ENCODE assay signal across 8 cellular contexts in genomic region chr1:145997156-145998023, GRCh38. TPM values are rescaled to one million over a fixed set of nuclear protein-coding genes. Genes with fewer than 3 reads are reported as not detected.
DNase-seq lines count a peak whose midpoint lies in the region; ATAC-seq and TF ChIP-seq lines count a peak whose summit lies in the region.

No MANE protein-coding gene starts in this region.

- peak overlapping the region; percentile 90 for H3K4me2 ChIP-seq in OCI-LY3 (ENCODE audit: low read length)

- H4K20me1 ChIP-seq in OCI-LY3 (ENCODE audit: insufficient read depth, low read length) = peaks cover 34% of the 10 kb centered on the region

- peak overlapping the region; percentile 96 for H3K4me3 ChIP-seq in GM12864 (ENCODE audit: low read depth, low read length)
- H3K4me3 ChIP-seq in OCI-LY3 (ENCODE audit: low read length) = peak overlapping the region; percentile 90
- H3K4me3 ChIP-seq in gastrocnemius medialis = peak overlapping the region; percentile 63 to 98 (median 79)

- ATAC-seq in HG02571 (IDR thresholded peaks at IDR 0.05; ENCODE audit: unreplicated experiment) = peak; percentile 33
- ATAC-seq in left cardiac atrium = peak; percentile 6 to 33
- peak; percentile 7 to 15 for ATAC-seq in gastrocnemius medialis
- ATAC-seq in GM21619 (IDR thresholded peaks at IDR 0.05; ENCODE audit: unreplicated experiment) = no peak

- H3K27ac ChIP-seq in OCI-LY3 (ENCODE audit: low read length) (peak overlapping the region; percentile 68), gastrocnemius medialis (peak overlapping the region; percentile 95 to 99 (median 98))

- TF ChIP-seq CTCF in GM12864 (IDR thresholded peaks at IDR 0.05; ENCODE audit: low read depth, low read length, missing control alignments) (no peak), OCI-LY3 (IDR thresholded peaks at IDR 0.05; ENCODE audit: low read depth, low read length) (no peak), gastrocnemius medialis (IDR thresholded peaks at IDR 0.05 in 4 of 5, conservative IDR thresholded peaks at IDR 0.05 in 1 of 5) (peak in 2 of 5 experiments; percentile 16 to 35)

- H3K36me3 ChIP-seq in OCI-LY3 (replicated peaks; ENCODE audit: low read depth, low read length) (peaks cover 37% of the 10 kb centered on the region), gastrocnemius medialis (peaks cover 26 to 40% of the 10 kb centered on the region in 2 donors)

- H3K79me2 ChIP-seq in OCI-LY3 (ENCODE audit: low read length) = peaks cover 21% of the 10 kb centered on the region

- H3K27me3 ChIP-seq in OCI-LY3 (ENCODE audit: low read depth, low read length) (no peaks in the 10 kb centered on the region), gastrocnemius medialis (no peaks in the 10 kb centered on the region)

- H3K9me3 ChIP-seq in OCI-LY3 (ENCODE audit: insufficient read depth, low read length) (no peaks in the 10 kb centered on the region), gastrocnemius medialis (no peaks in the 10 kb centered on the region)

- peak overlapping the region; percentile 41; the same call in 1 of the 2 replicates for H2AFZ ChIP-seq in OCI-LY3 (ENCODE audit: low read depth, low read length)

- no peak for TF ChIP-seq POLR2A in gastrocnemius medialis (IDR thresholded peaks at IDR 0.05)

- DNase-seq in GM12864 (ENCODE audit: low read depth) (no peak), left cardiac atrium (peak; percentile 58), gastrocnemius medialis (peak; percentile 63 to 64), ureter (ENCODE audit: low spot score) (no peak)
- DNase-seq in activated gamma-delta T cell treated with anti-CD3 and anti-CD28 coated beads, Interleukin-2, amount 50 U/mL, for 16 hours (ENCODE audit: low read depth) = peak; percentile 54

- in situ Hi-C loops in gastrocnemius medialis (cut with MboI; ENCODE audit: low sequenced_read_pairs in 4 of 4) = no loop called here

- H3K9ac ChIP-seq in OCI-LY3 (ENCODE audit: low read length) = peak overlapping the region; percentile 95

- intact Hi-C loops in left cardiac atrium (cut with DNase I) = loop anchor here in 1 of 2 donors (2.0 kb wide), 1 partner anchor 19 kb away; no protein-coding TSS in a partner anchor
- intact Hi-C loops in gastrocnemius medialis (cut with DNase I; ENCODE audit: low total_unique reads) = loop anchor here (1.0 to 5.0 kb wide), 2 partner anchors 18 to 50 kb away; no protein-coding TSS in a partner anchor

- peaks cover 29% of the 10 kb centered on the region for H3K4me1 ChIP-seq in OCI-LY3 (ENCODE audit: low read length)
- peaks cover 16 to 31% of the 10 kb centered on the region in 2 donors for H3K4me1 ChIP-seq in gastrocnemius medialis

RNA-seq across cellular contexts. Expression of gene TXNIP, which starts 1.0 kb away (rescaled TPM):
- total RNA-seq in left cardiac atrium (100 to 1,000 TPM; 602 to 909 TPM), gastrocnemius medialis (1,000 to 10,000 TPM; 1,815 to 2,839 (median 2,202) TPM), ureter (744 TPM)

RNA-seq across cellular contexts. Expression of gene HJV, which starts 24.1 kb away (rescaled TPM):
- 10 to 100 TPM; 64.5 to 96.1 TPM for total RNA-seq in left cardiac atrium
- total RNA-seq in gastrocnemius medialis = 100 to 1,000 TPM; 274 to 585 (median 420) TPM
- total RNA-seq in ureter = not detected

RNA-seq across cellular contexts. Expression of gene POLR3GL, which starts 32.9 kb away (rescaled TPM):
- 10 to 100 TPM; 38.4 to 45.8 TPM for total RNA-seq in left cardiac atrium
- total RNA-seq in gastrocnemius medialis = 10 to 100 TPM; 43.5 to 78.8 (median 59.4) TPM
- total RNA-seq in ureter = 21.0 TPM

RNA-seq across cellular contexts. Expression of gene ANKRD34A, which starts 33.0 kb away (rescaled TPM):
- total RNA-seq in left cardiac atrium = 1 to 10 TPM in 1 of 2 donors, under 1 TPM in 1; 0.94 to 1.8 TPM
- total RNA-seq in gastrocnemius medialis = 10 to 100 TPM in 1 of 4 donors, 1 to 10 TPM in 3; 3.3 to 19.0 (median 6.7) TPM
- 0.47 TPM for total RNA-seq in ureter

RNA-seq across cellular contexts. Expression of gene LIX1L, which starts 39.6 kb away (rescaled TPM):
- 10 to 100 TPM; 25.7 to 32.3 TPM for total RNA-seq in left cardiac atrium
- 100 to 1,000 TPM in 1 of 4 donors, 10 to 100 TPM in 3; 37.1 to 108 (median 75.4) TPM for total RNA-seq in gastrocnemius medialis
- 24.7 TPM for total RNA-seq in ureter

Comparison
In these comparisons a context has a peak if more than half of its experiments do, and no peak if none do; other contexts are left out.
1. DNase-seq: peak in activated gamma-delta T cell treated with anti-CD3 and anti-CD28 coated beads, Interleukin-2, amount 50 U/mL, for 16 hours (single experiment), left cardiac atrium (single experiment) and gastrocnemius medialis (2 of 2); none in GM12864 (single experiment) and ureter (single experiment).
2. RNA of gene HJV, which starts 24.1 kb away (total RNA-seq): 274 to 585 TPM in gastrocnemius medialis and 64.5 to 96.1 TPM in left cardiac atrium; not detected in ureter (single experiment); every median in the first group is over 10 times any median in the second.
3. Peak in every context shown above with its lines, with median percentiles within 50 percentile points of each other: H3K4me3 ChIP-seq.